ENCODE assay signal across 13 cellular contexts in the genomic region with DNA sequence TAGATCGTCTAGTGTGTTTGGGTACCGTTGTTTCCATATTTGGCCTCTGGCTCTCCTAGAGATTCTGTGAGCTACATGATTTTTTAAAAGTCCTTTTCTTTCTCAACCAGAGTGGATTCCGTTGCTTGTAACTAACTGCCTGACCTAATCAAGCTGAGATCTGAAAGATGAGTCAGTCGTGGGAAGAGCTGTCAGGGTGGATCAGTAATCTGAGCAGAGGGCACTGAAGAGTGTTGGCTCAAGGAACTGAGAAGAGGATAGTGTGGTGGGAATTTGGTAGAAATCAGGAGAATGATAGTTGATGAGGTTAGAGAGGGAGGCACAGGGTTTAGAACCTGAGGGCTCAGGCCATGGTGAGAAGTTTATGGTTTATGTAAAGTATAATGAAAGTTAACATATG. TPM values are rescaled to one million over a fixed set of nuclear protein-coding genes. Genes with fewer than 3 reads are reported as not detected.
A peak's percentile ranks its signal among the peaks of the same experiment; 100 is the strongest.
DNase-seq lines count a peak whose midpoint lies in the region; ATAC-seq and TF ChIP-seq lines count a peak whose summit lies in the region.
"Had no signal": no experiment of that assay in that cellular context is flagged by ENCODE, and none has a peak within 500 bp of the region (broad histone marks: within the 10 kb centered on the region; RNA-seq: fewer than 3 reads in every experiment).

No MANE protein-coding gene starts in this region.

- no peak overlapping the region for H2AK5ac ChIP-seq in mesenchymal stem cell (ENCODE audit: low read length, severe bottlenecking)

- H4K8ac ChIP-seq in mesenchymal stem cell (ENCODE audit: low read length) = no peak overlapping the region

- H3K4me1 ChIP-seq in HEK293 (ENCODE audit: control insufficient read depth, insufficient read depth, low read length) (no peaks in the 10 kb centered on the region), mesenchymal stem cell (ENCODE audit: control insufficient read depth, insufficient read depth, low read depth, low read length) (peaks cover 9% of the 10 kb centered on the region), left lung (peaks cover 0 to 36% of the 10 kb centered on the region in 2 donors)

- H3K36me3 ChIP-seq in HEK293 (ENCODE audit: control insufficient read depth in 2 of 2, insufficient read depth in 1 of 2, low read length in 2 of 2) = peaks cover 0 to 13% of the 10 kb centered on the region in 2 experiments; a peak in 1 of 3 replicates
- H3K36me3 ChIP-seq in mesenchymal stem cell (ENCODE audit: control insufficient read depth in 1 of 2, insufficient read depth in 2 of 2, low read depth in 1 of 2, low read length in 2 of 2) = peaks cover 0 to 15% of the 10 kb centered on the region in 2 experiments
- H3K36me3 ChIP-seq in left lung = peaks cover 0 to 8% of the 10 kb centered on the region in 2 donors
- H3K36me3 ChIP-seq: right lobe of liver, thyroid gland had no signal

- peaks cover 6% of the 10 kb centered on the region for H3K79me1 ChIP-seq in mesenchymal stem cell (replicated peaks; ENCODE audit: low read length, poor library complexity, severe bottlenecking)

- H3K9me3 Mint-ChIP-seq in activated naive CD8-positive, alpha-beta T cell treated with anti-CD3 and anti-CD28 coated beads for 36 hours = no peaks in the 10 kb centered on the region

- no peak overlapping the region for H4K91ac ChIP-seq in mesenchymal stem cell (ENCODE audit: low read length)

- no peak overlapping the region for H3K18ac ChIP-seq in mesenchymal stem cell (ENCODE audit: low read depth in 1 of 2, low read length in 2 of 2)

- no peak overlapping the region for H2BK15ac ChIP-seq in mesenchymal stem cell (ENCODE audit: low read depth, poor library complexity, severe bottlenecking)

- ATAC-seq in GM18867 (IDR thresholded peaks at IDR 0.05; ENCODE audit: unreplicated experiment) (no peak), left lung (no peak), GM18520 (IDR thresholded peaks at IDR 0.05; ENCODE audit: unreplicated experiment) (no peak)
- ATAC-seq: right lobe of liver had no signal

- H3K4me1 Mint-ChIP-seq in activated naive CD8-positive, alpha-beta T cell treated with anti-CD3 and anti-CD28 coated beads for 36 hours = peaks cover 43% of the 10 kb centered on the region

- H2BK12ac ChIP-seq in mesenchymal stem cell (ENCODE audit: low read length in 2 of 2) = no peak overlapping the region

- no peak overlapping the region for H2AFZ ChIP-seq in mesenchymal stem cell (ENCODE audit: low read depth, low read length)

- peak overlapping the region; percentile 3 for H3K27ac Mint-ChIP-seq in activated naive CD8-positive, alpha-beta T cell treated with anti-CD3 and anti-CD28 coated beads for 36 hours

- WGBS in mesenchymal stem cell = 45% methylated on average over 4 of the region's 4 CpGs

- H3K27ac ChIP-seq in HEK293 (ENCODE audit: extremely low read depth, low read depth, low read length) (no peak overlapping the region), mesenchymal stem cell (ENCODE audit: low read length, poor library complexity, severe bottlenecking) (peak overlapping the region; percentile 73), left lung (no peak overlapping the region)
- H3K27ac ChIP-seq: right lobe of liver, thyroid gland had no signal

- H3K14ac ChIP-seq in mesenchymal stem cell (ENCODE audit: low read length in 2 of 2) = no peak overlapping the region

- CTCF ChIA-PET in HEK293 (lab: Yijun Ruan, JAX) = interaction anchor here (0.6 to 0.7 kb wide), 2 partner anchors 1026 to 1743 kb away, joined by 3 read pairs; no protein-coding TSS in a partner anchor

- H3K27me3 ChIP-seq in mesenchymal stem cell (ENCODE audit: control insufficient read depth in 1 of 2, insufficient read depth in 1 of 2, low read length in 2 of 2) (no peaks in the 10 kb centered on the region), left lung (no peaks in the 10 kb centered on the region)
- H3K27me3 ChIP-seq: right lobe of liver, thyroid gland had no signal

- TF ChIP-seq CTCF in HEK293 (tag by site-specific recombination; IDR thresholded peaks at IDR 0.05) (no peak), left lung (IDR thresholded peaks at IDR 0.05) (no peak)

- H3K4me3 ChIP-seq in HEK293 (ENCODE audit: low read depth, low read length) (no peak overlapping the region), mesenchymal stem cell (ENCODE audit: insufficient read depth in 1 of 2, low read depth in 1 of 2, low read length in 2 of 2) (no peak overlapping the region), left lung (no peak overlapping the region)
- H3K4me3 ChIP-seq: right lobe of liver, thyroid gland had no signal

- DNase-seq in AG08395 (ENCODE audit: low spot score) (peak; percentile 44), mesenchymal stem cell (peak; percentile 89), left lung (no peak), SW 1271 (lab: John Stamatoyannopoulos, UW) (no peak)
- peak; percentile 11 for DNase-seq in activated naive CD8-positive, alpha-beta T cell treated with anti-CD3 and anti-CD28 coated beads for 36 hours
- DNase-seq: aorta, hypothalamus, NCI-H187, right lobe of liver, thyroid gland had no signal

- POLR2A ChIA-PET in HEK293 (lab: Yijun Ruan, JAX) = no interaction called here

- H2BK5ac ChIP-seq in mesenchymal stem cell (ENCODE audit: low read depth, low read length, poor library complexity, severe bottlenecking) = no peak overlapping the region

- intact Hi-C loops in left lung (cut with DNase I) = no loop called here

- no peak overlapping the region for H2BK120ac ChIP-seq in mesenchymal stem cell (ENCODE audit: low read depth, low read length)

- H3K27me3 Mint-ChIP-seq in activated naive CD8-positive, alpha-beta T cell treated with anti-CD3 and anti-CD28 coated beads for 36 hours = no peaks in the 10 kb centered on the region

- H3K4me2 ChIP-seq in mesenchymal stem cell (ENCODE audit: low read length, poor library complexity, severe bottlenecking) = peak overlapping the region; percentile 37

- no peak overlapping the region for H3K4me3 Mint-ChIP-seq in activated naive CD8-positive, alpha-beta T cell treated with anti-CD3 and anti-CD28 coated beads for 36 hours

- peaks cover 28% of the 10 kb centered on the region for H3K36me3 Mint-ChIP-seq in activated naive CD8-positive, alpha-beta T cell treated with anti-CD3 and anti-CD28 coated beads for 36 hours

- H3K9me3 ChIP-seq in HEK293 (ENCODE audit: control insufficient read depth, insufficient read depth, low read depth, low read length) = no peaks in the 10 kb centered on the region
- no peaks in the 10 kb centered on the region for H3K9me3 ChIP-seq in mesenchymal stem cell (ENCODE audit: control insufficient read depth, low read length)
- no peaks in the 10 kb centered on the region for H3K9me3 ChIP-seq in left lung
- H3K9me3 ChIP-seq: right lobe of liver, thyroid gland had no signal

- no peak overlapping the region for H3K4ac ChIP-seq in mesenchymal stem cell (ENCODE audit: low read depth in 1 of 2, low read length in 2 of 2)

- H3K23ac ChIP-seq in mesenchymal stem cell (ENCODE audit: low read length in 2 of 2) = no peak overlapping the region

- H3K9ac ChIP-seq in mesenchymal stem cell (ENCODE audit: low read length) = peak overlapping the region; percentile 78

TF ChIP-seq in HEK293, 187 proteins besides CTCF, POLR2A, EP300 and RAD21:
- peak; percentile 19; the same call in 1 of the 2 replicates for TF ChIP-seq ZNF366 (tag by site-specific recombination; conservative IDR thresholded peaks at IDR 0.05)
- TF ChIP-seq, protein P1, sequence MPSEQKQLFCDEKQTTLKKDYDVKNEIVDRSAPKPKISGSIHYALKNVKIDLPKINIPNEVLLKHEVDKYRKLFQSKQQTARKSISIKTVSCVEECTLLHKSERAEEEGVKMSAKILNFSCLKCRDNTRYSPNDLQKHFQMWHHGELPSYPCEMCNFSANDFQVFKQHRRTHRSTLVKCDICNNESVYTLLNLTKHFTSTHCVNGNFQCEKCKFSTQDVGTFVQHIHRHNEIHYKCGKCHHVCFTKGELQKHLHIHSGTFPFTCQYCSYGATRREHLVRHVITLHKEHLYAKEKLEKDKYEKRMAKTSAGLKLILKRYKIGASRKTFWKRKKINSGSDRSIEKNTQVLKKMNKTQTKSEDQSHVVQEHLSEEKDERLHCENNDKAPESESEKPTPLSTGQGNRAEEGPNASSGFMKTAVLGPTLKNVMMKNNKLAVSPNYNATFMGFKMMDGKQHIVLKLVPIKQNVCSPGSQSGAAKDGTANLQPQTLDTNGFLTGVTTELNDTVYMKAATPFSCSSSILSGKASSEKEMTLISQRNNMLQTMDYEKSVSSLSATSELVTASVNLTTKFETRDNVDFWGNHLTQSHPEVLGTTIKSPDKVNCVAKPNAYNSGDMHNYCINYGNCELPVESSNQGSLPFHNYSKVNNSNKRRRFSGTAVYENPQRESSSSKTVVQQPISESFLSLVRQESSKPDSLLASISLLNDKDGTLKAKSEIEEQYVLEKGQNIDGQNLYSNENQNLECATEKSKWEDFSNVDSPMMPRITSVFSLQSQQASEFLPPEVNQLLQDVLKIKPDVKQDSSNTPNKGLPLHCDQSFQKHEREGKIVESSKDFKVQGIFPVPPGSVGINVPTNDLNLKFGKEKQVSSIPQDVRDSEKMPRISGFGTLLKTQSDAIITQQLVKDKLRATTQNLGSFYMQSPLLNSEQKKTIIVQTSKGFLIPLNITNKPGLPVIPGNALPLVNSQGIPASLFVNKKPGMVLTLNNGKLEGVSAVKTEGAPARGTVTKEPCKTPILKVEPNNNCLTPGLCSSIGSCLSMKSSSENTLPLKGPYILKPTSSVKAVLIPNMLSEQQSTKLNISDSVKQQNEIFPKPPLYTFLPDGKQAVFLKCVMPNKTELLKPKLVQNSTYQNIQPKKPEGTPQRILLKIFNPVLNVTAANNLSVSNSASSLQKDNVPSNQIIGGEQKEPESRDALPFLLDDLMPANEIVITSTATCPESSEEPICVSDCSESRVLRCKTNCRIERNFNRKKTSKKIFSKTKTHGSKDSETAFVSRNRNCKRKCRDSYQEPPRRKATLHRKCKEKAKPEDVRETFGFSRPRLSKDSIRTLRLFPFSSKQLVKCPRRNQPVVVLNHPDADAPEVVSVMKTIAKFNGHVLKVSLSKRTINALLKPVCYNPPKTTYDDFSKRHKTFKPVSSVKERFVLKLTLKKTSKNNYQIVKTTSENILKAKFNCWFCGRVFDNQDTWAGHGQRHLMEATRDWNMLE (tag by site-specific recombination; conservative IDR thresholded peaks at IDR 0.05; ENCODE audit: low read depth) = no peak

RNA-seq across cellular contexts. Expression of gene TRAF5, which starts 52.2 kb away (rescaled TPM):
- total RNA-seq in activated naive CD8-positive, alpha-beta T cell treated with anti-CD3 and anti-CD28 coated beads for 36 hours = 10 to 100 TPM; 23.7 to 24.4 TPM
- polyA plus RNA-seq in mesenchymal stem cell (2013, experiment 1 of 2) = 10.5 TPM
- polyA plus RNA-seq in mesenchymal stem cell (2013, experiment 2 of 2) = 10.5 TPM
- total RNA-seq in left lung = 10 to 100 TPM; 10.1 to 11.5 TPM

Comparison
In these comparisons a context has a peak if more than half of its experiments do, and no peak if none do; other contexts are left out.
1. DNase-seq: peak in AG08395 (single experiment), activated naive CD8-positive, alpha-beta T cell treated with anti-CD3 and anti-CD28 coated beads for 36 hours (single experiment) and mesenchymal stem cell (single experiment); none in left lung (0 of 2) and SW 1271 (0 of 2).